ENCODE assay signal across 8 cellular contexts in genomic region chr19:14366529-14366928, GRCh38. TPM values are rescaled to one million over a fixed set of nuclear protein-coding genes. Genes with fewer than 3 reads are reported as not detected.
DNase-seq lines count a peak whose midpoint lies in the region; ATAC-seq and TF ChIP-seq lines count a peak whose summit lies in the region.

No MANE protein-coding gene starts in this region.

- H3K36me3 ChIP-seq in RWPE2 (ENCODE audit: low read depth): no peaks in the 10 kb centered on the region

- no peak overlapping the region for H3K4me3 ChIP-seq in RWPE2 (ENCODE audit: severe bottlenecking)
- H3K4me3 ChIP-seq in retinal pigment epithelial cell (ENCODE audit: low read length): no peak overlapping the region

- no peaks in the 10 kb centered on the region for H3K27me3 ChIP-seq in RWPE2 (ENCODE audit: insufficient read depth, poor library complexity, severe bottlenecking)

- H3K4me1 ChIP-seq in RWPE2 (ENCODE audit: insufficient read depth, poor library complexity, severe bottlenecking): peaks cover 3% of the 10 kb centered on the region

- TF ChIP-seq CTCF in RWPE2 (IDR thresholded peaks at IDR 0.05; ENCODE audit: poor library complexity, severe bottlenecking) (no peak), retinal pigment epithelial cell (conservative IDR thresholded peaks at IDR 0.05; ENCODE audit: low read depth, low read length) (no peak)

- H3K27ac ChIP-seq in RWPE2 (ENCODE audit: poor library complexity, severe bottlenecking): no peak overlapping the region

- peak; percentile 88 for ATAC-seq in RWPE2 (ENCODE audit: low read depth)
- no peak for ATAC-seq in GM18873 (IDR thresholded peaks at IDR 0.05; ENCODE audit: low FRiP score, unreplicated experiment)

- H3K9me3 ChIP-seq in RWPE2 (ENCODE audit: severe bottlenecking): peaks cover 2% of the 10 kb centered on the region

- peak; percentile 77 for DNase-seq in NCI-H748 (lab: John Stamatoyannopoulos, UW; ENCODE audit: unreplicated experiment)
- no peak for DNase-seq in NCI-H748 treated with DMSO at 0.1 percent for 48 hours (lab: John Stamatoyannopoulos, UW)
- peak; percentile 64 for DNase-seq in KG1 (lab: John Stamatoyannopoulos, UW)
- peak; percentile 78 for DNase-seq in RWPE2 (ENCODE audit: low spot score)
- DNase-seq in activated effector memory CD4-positive, alpha-beta T cell treated with anti-CD3 and anti-CD28 coated beads, Interleukin-2, amount 50 U/mL, for 16 hours: peak; percentile 93
- peak; percentile 34 for DNase-seq in glomerular endothelial cell (ENCODE audit: extremely low read depth, low read depth, low spot score)
- peak; percentile 82 for DNase-seq in retinal pigment epithelial cell (ENCODE audit: low read depth)

RNA-seq across cellular contexts. Expression of gene ADGRE5, which starts 14.7 kb away (rescaled TPM):
- total RNA-seq in glomerular endothelial cell: 17.1 and 37.0 TPM in 2 replicates

RNA-seq across cellular contexts. Expression of gene DDX39A, which starts 52.6 kb away (rescaled TPM):
- total RNA-seq in glomerular endothelial cell: 94.5 and 117 TPM in 2 replicates
